ENCODE assay signal across 17 cellular contexts in the genomic region with DNA sequence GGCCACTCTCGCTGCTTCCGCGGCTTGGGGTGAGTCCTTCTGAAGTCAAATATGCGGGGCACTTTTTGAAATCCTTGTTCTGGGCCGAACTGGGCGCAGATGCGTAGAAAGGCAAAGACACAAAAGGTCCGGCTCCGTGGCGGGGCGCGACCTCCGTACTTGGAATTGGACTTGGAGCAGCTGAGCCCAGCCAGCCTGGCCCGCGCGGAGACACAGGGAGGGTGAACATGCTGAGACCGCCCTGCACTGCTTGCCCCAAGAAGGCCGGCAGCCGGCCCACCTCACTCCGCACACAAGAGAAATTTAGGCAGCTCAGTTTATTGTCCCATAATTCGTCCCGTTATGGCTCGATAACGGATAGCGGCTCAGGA.
DNase-seq lines count a peak whose midpoint lies in the region; ATAC-seq and TF ChIP-seq lines count a peak whose summit lies in the region.
"Had no signal": no experiment of that assay in that cellular context is flagged by ENCODE, and none has a peak within 500 bp of the region (broad histone marks: within the 10 kb centered on the region; RNA-seq: fewer than 3 reads in every experiment).

No MANE protein-coding gene starts in this region.

- H3K4me1 ChIP-seq in GM23338 (ENCODE audit: insufficient read depth) (no peaks in the 10 kb centered on the region), right lobe of liver (peaks cover 0 to 31% (median 4%) of the 10 kb centered on the region in 4 donors)
- H3K4me1 ChIP-seq: pancreas had no signal

- H3K27me3 Mint-ChIP-seq in GM23338 (ENCODE audit: insufficient read depth, low read depth, poor library complexity) (peaks cover 41% of the 10 kb centered on the region), glutamatergic neuron (ENCODE audit: unreplicated experiment) (peaks cover 5% of the 10 kb centered on the region)

- peak overlapping the region; percentile 57 for H3K4me3 ChIP-seq in GM23338
- peak overlapping the region; percentile 26 to 74 (median 59) for H3K4me3 ChIP-seq in right lobe of liver
- H3K4me3 ChIP-seq in skeletal muscle cell (ENCODE audit: low read depth, low read length): peak overlapping the region; percentile 7
- H3K4me3 ChIP-seq: pancreas had no signal

- TF ChIP-seq CTCF in GM23338 (conservative IDR thresholded peaks at IDR 0.05; ENCODE audit: low read depth in 2 of 2) (no peak), glutamatergic neuron (IDR thresholded peaks at IDR 0.05; ENCODE audit: partially characterized antibody, unreplicated experiment) (no peak), right lobe of liver (IDR thresholded peaks at IDR 0.05) (no peak)

- H2AFZ ChIP-seq in GM23338: peak overlapping the region; percentile 38; the same call in 1 of the 2 replicates

- peak; percentile 55 for ATAC-seq in GM23338
- peak; percentile 8 to 60 (median 33) for ATAC-seq in right lobe of liver
- ATAC-seq in GM19351 (IDR thresholded peaks at IDR 0.05; ENCODE audit: unreplicated experiment): no peak
- ATAC-seq: T-cell had no signal

- H3K9me3 ChIP-seq in right lobe of liver: no peaks in the 10 kb centered on the region
- H3K9me3 ChIP-seq: pancreas had no signal

- peaks cover 25% of the 10 kb centered on the region for H3K27me3 ChIP-seq in GM23338 (ENCODE audit: insufficient read depth)
- H3K27me3 ChIP-seq in right lobe of liver: no peaks in the 10 kb centered on the region
- H3K27me3 ChIP-seq: pancreas had no signal

- H3K4me3 Mint-ChIP-seq in GM23338 (peak overlapping the region; percentile 75), glutamatergic neuron (ENCODE audit: unreplicated experiment) (peak overlapping the region; percentile 47)
- H3K4me3 Mint-ChIP-seq: immature natural killer cell; stimulated activated naive CD8-positive, alpha-beta T cell treated with anti-CD3 and anti-CD28 coated beads, Interleukin-15, Interleukin-2, amounts not matched to agents 100 ng/mL and 50 ng/mL, for 24 hours; T-cell had no signal

- intact Hi-C loops in right lobe of liver (cut with DNase I): loop anchor here in 1 of 2 donors (5.0 kb wide), 1 partner anchor 72 kb away; a partner anchor contains a TSS

- H3K79me2 ChIP-seq in GM23338 (replicated peaks; ENCODE audit: insufficient read depth): no peaks in the 10 kb centered on the region

- no peaks in the 10 kb centered on the region for H3K9me2 ChIP-seq in GM23338 (ENCODE audit: insufficient read depth)

- no peak for DNase-seq in GM23338 (ENCODE audit: low spot score)
- DNase-seq in glutamatergic neuron: no peak
- DNase-seq in right lobe of liver: no peak
- DNase-seq in skeletal muscle cell (ENCODE audit: low read depth): no peak
- DNase-seq in NCI-H2227 (lab: John Stamatoyannopoulos, UW; ENCODE audit: unreplicated experiment): no peak
- no peak for DNase-seq in NCI-H526 treated with DMSO at 0.1 percent for 48 hours (lab: John Stamatoyannopoulos, UW)
- DNase-seq in NOMO-1 treated with DMSO at 0.1 percent for 48 hours (lab: John Stamatoyannopoulos, UW; ENCODE audit: unreplicated experiment): no peak
- DNase-seq: cerebellar nuclear complex; immature natural killer cell; KBM-7; NCI-H1092; stimulated activated CD4-positive, alpha-beta T cell treated with anti-CD3 and anti-CD28 coated beads, Interleukin-15, amount 100 ng/mL, for 24 hours; T-cell had no signal

- H3K27ac ChIP-seq in GM23338 (ENCODE audit: low read depth): no peak overlapping the region
- peak overlapping the region in 2 of 3 donors; percentile 74 to 78 for H3K27ac ChIP-seq in right lobe of liver
- H3K27ac ChIP-seq: pancreas had no signal

- H3K4me1 Mint-ChIP-seq in GM23338: peaks cover 2% of the 10 kb centered on the region; the same call in 2 of the 3 replicates
- no peaks in the 10 kb centered on the region for H3K4me1 Mint-ChIP-seq in glutamatergic neuron (ENCODE audit: low read depth, unreplicated experiment)
- H3K4me1 Mint-ChIP-seq: immature natural killer cell, T-cell had no signal

- no peaks in the 10 kb centered on the region for H3F3A ChIP-seq in GM23338 (replicated peaks; ENCODE audit: low read depth)

- H3K9me3 Mint-ChIP-seq in GM23338 (no peaks in the 10 kb centered on the region), glutamatergic neuron (ENCODE audit: unreplicated experiment) (no peaks in the 10 kb centered on the region)
- H3K9me3 Mint-ChIP-seq: immature natural killer cell; stimulated activated naive CD8-positive, alpha-beta T cell treated with anti-CD3 and anti-CD28 coated beads, Interleukin-15, Interleukin-2, amounts not matched to agents 100 ng/mL and 50 ng/mL, for 24 hours; T-cell had no signal

- H3K27ac Mint-ChIP-seq in GM23338 (no peak overlapping the region), glutamatergic neuron (ENCODE audit: unreplicated experiment) (no peak overlapping the region)
- H3K27ac Mint-ChIP-seq: activated T-helper 2 cell treated with anti-CD3 and anti-CD28 coated beads, Interferon-gamma antibody, Interleukin-2, Interleukin-4, amounts not matched to agents 10 μg/mL and 5 μg/mL and 100 μg/mL, durations not matched to agents 14 hours and 24 hours and 36 hours; immature natural killer cell; stimulated activated naive CD8-positive, alpha-beta T cell treated with anti-CD3 and anti-CD28 coated beads, Interleukin-15, Interleukin-2, amounts not matched to agents 100 ng/mL and 50 ng/mL, for 24 hours; T-cell had no signal

- TF ChIP-seq POLR2A in right lobe of liver (IDR thresholded peaks at IDR 0.05): no peak

- H3K36me3 Mint-ChIP-seq in GM23338 (ENCODE audit: low read depth) (no peaks in the 10 kb centered on the region), glutamatergic neuron (ENCODE audit: unreplicated experiment) (no peaks in the 10 kb centered on the region)
- H3K36me3 Mint-ChIP-seq: T-cell had no signal

- no peaks in the 10 kb centered on the region for H3K36me3 ChIP-seq in GM23338 (ENCODE audit: insufficient read depth)
- H3K36me3 ChIP-seq in right lobe of liver: no peaks in the 10 kb centered on the region
- H3K36me3 ChIP-seq: pancreas had no signal

- H4K20me1 ChIP-seq in GM23338 (replicated peaks; ENCODE audit: insufficient read depth): no peaks in the 10 kb centered on the region

- WGBS in right lobe of liver (ENCODE audit: insufficient coverage, low coverage, low lambda C conversion rate, missing lambda C conversion rate): 81% methylated on average over 8 of the region's 25 CpGs

- H3K4me2 ChIP-seq in GM23338: peak overlapping the region; percentile 75; the same call in 1 of the 2 replicates

TF ChIP-seq in GM23338, 12 proteins besides CTCF, POLR2A, EP300 and RAD21 (continues in another document):
- TF ChIP-seq EZH2phosphoT487 (IDR thresholded peaks at IDR 0.05; ENCODE audit: unreplicated experiment) (no peak), POLR2AphosphoS5 (IDR thresholded peaks at IDR 0.05; ENCODE audit: low read depth) (no peak), ZNF114 (CRISPR knock-in tag; IDR thresholded peaks at IDR 0.05) (no peak), NANOG (IDR thresholded peaks at IDR 0.05; ENCODE audit: borderline replicate concordance) (no peak)

Comparison
In these comparisons a context has a peak if more than half of its experiments do, and no peak if none do; other contexts are left out.
1. H3K4me3 ChIP-seq: peak in every context shown above with its lines; median percentile 59 in right lobe of liver; 57 in GM23338; 7 in skeletal muscle cell.